Comparison of ENCODE assay signal across 8 cellular contexts in the genomic region with DNA sequence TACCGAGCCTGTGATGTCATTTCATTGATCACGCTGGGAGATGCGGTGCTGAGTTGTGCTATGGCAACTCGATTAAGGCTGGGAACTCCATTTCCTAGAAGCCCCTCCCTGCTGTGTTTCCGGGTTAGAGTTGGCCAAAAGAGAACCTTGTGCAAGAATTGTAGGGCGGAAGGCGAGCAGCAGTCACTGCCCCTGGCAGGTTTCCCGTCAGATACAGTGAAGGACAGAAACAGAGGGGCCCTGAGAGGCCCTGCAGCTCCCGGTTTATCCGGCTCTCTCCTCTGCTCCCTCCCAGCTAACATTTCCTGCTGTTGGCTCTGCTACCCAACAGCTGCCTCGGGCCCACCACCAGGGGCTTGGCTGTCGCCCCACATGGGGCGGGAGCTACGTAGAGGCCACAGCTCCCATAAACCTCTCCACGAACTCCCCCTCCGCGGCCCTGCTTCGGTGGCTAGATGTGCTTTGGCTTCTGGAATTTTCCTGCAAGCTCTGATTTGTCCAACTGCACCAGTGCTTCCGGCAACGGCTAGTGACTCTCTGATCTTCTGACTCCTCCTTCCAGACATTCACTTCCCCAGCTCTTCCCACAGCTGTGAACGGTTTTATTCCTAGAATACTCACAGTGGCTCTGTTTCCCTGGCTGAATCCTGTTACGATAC.
DNase-seq lines count a peak whose midpoint lies in the region; ATAC-seq, FAIRE-seq and TF ChIP-seq lines count a peak whose summit lies in the region.

No MANE protein-coding gene starts in this region.

- DNase-seq in GM18507 (ENCODE audit: extremely low spot score, insufficient read length, low read depth) (no peak), NOMO-1 treated with dmso at 0.1 percent for 144 hours (lab: John Stamatoyannopoulos, UW; ENCODE audit: unreplicated experiment) (peak; percentile 84), activated T-cell treated with anti-CD3 and anti-CD28 coated beads for 24 hours (ENCODE audit: low read depth) (peak; percentile 30), epithelial cell of proximal tubule (ENCODE audit: low read depth) (no peak), mucosa of gallbladder (ENCODE audit: low spot score) (peak; percentile 87), GM19240 (ENCODE audit: insufficient read length, low spot score) (no peak)
- peak; percentile 12 to 16 for DNase-seq in stimulated activated CD8-positive, alpha-beta memory T cell treated with anti-CD3 and anti-CD28 coated beads, Interleukin-7, amount 100 ng/mL, for 4 hours (ENCODE audit: low read depth in 2 of 2)

- H3K4me3 ChIP-seq in epithelial cell of proximal tubule (ENCODE audit: low read depth, low read length), result peak overlapping the region; percentile 41

- FAIRE-seq in GM18507 (lab: Jason Lieb, UNC), result peak; percentile 59

- TF ChIP-seq CTCF in epithelial cell of proximal tubule (conservative IDR thresholded peaks at IDR 0.05; ENCODE audit: low read depth, low read length), result no peak

- ATAC-seq in GM19397 (IDR thresholded peaks at IDR 0.05; ENCODE audit: unreplicated experiment), result no peak

Comparison
In these comparisons a context has a peak if more than half of its experiments do, and no peak if none do; other contexts are left out.
1. DNase-seq: peak in NOMO-1 treated with dmso at 0.1 percent for 144 hours (single experiment), activated T-cell treated with anti-CD3 and anti-CD28 coated beads for 24 hours (single experiment), mucosa of gallbladder (single experiment) and stimulated activated CD8-positive, alpha-beta memory T cell treated with anti-CD3 and anti-CD28 coated beads, Interleukin-7, amount 100 ng/mL, for 4 hours (2 of 2); none in GM18507 (single experiment), epithelial cell of proximal tubule (single experiment) and GM19240 (single experiment).